Comparison of ENCODE assay signal across 22 cellular contexts in the genomic region with DNA sequence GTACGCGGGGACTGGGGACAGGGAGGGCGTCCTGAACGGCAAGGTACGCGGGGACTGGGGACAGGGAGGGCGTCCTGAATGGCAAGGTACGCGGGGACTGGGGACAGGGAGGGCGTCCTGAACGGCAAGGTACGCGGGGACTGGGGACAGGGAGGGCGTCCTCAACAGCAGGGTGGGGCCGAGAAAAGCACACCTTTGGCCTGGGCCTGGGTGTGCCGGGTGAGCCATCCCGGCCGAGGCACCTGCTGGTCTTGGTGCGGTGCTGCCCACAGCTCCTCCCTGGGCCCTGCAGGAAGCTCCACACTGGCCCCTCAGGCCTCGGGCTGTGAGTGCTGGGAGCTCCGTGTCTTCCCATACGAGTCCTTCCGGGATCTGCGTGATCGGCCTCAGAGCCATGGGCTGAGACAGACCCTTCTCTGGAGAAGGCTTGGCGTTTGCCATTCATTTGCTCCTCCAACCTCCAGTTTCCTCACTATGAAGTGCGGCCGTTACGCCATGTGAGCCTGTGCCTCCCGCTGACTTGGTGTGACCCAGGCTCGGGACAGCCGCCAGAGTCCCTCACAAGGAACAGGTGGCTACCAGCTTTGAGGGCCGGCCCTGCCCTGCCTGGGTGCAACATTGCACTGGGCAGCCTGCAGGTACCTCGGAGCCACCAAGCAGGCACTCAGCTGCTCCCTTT. TPM values are rescaled to one million over a fixed set of nuclear protein-coding genes. Genes with fewer than 3 reads are reported as not detected.
DNase-seq lines count a peak whose midpoint lies in the region; ATAC-seq, FAIRE-seq and TF ChIP-seq lines count a peak whose summit lies in the region.
"Had no signal": no experiment of that assay in that cellular context is flagged by ENCODE, and none has a peak within 500 bp of the region (broad histone marks: within the 10 kb centered on the region; RNA-seq: fewer than 3 reads in every experiment).

No MANE protein-coding gene starts in this region.

- WGBS in HepG2 (ENCODE audit: low lambda C conversion rate): 95% methylated on average over 22 of the region's 34 CpGs
- 72 to 80% (median 76%) methylated on average over 25 to 34 of the region's 34 CpGs for WGBS in psoas muscle, 3 donors

- no peaks in the 10 kb centered on the region for H3K27me3 ChIP-seq in HepG2 (ENCODE audit: control insufficient read depth in 1 of 2, insufficient read depth in 2 of 2, low read length in 2 of 2)
- no peaks in the 10 kb centered on the region for H3K27me3 ChIP-seq in psoas muscle (ENCODE audit: insufficient read depth in 3 of 3, low read length in 2 of 3)
- no peaks in the 10 kb centered on the region for H3K27me3 ChIP-seq in BE2C
- no peaks in the 10 kb centered on the region for H3K27me3 ChIP-seq in left ventricle myocardium inferior (ENCODE audit: low read depth)
- H3K27me3 ChIP-seq: MG63 had no signal

- ATAC-seq in HepG2: no peak
- peak; percentile 15 to 82 (median 72) for ATAC-seq in psoas muscle
- ATAC-seq: Right ventricle myocardium inferior had no signal

- no peak for TF ChIP-seq RAD21 in HepG2 (CRISPR knock-in tag; IDR thresholded peaks at IDR 0.05)

- H3K4me3 ChIP-seq in HepG2 (replicated peaks in 1 of 3; ENCODE audit: insufficient read depth in 1 of 3, low read depth in 2 of 3, low read length in 3 of 3) (no peak overlapping the region; a peak in 1 of 6 replicates), psoas muscle (no peak overlapping the region), BE2C (ENCODE audit: low read depth, low read length) (no peak overlapping the region), left ventricle myocardium inferior (no peak overlapping the region)
- H3K4me3 ChIP-seq: GM23248, MG63 had no signal

- CTCF ChIA-PET in HepG2 (lab: Yijun Ruan, JAX; ENCODE audit: low intra/inter-chr PET ratio, low total read pairs): no interaction called here

- POLR2A ChIA-PET in HepG2 (lab: Yijun Ruan, JAX): interaction anchor here (0.9 to 2.5 kb wide), 8 partner anchors 8 to 55 kb away, joined by 3 to 18 read pairs (median 6); a partner anchor contains a TSS

- H3K27ac ChIP-seq in HepG2 (ENCODE audit: extremely low read length, insufficient read depth, low read length) (peak overlapping the region; percentile 66), psoas muscle (no peak overlapping the region), left ventricle myocardium inferior (replicated peaks) (no peak overlapping the region)
- H3K27ac ChIP-seq: GM23248, KMS-11 had no signal

- peaks cover 18% of the 10 kb centered on the region for H3K4me1 ChIP-seq in HepG2 (ENCODE audit: insufficient read depth, low read length)
- no peaks in the 10 kb centered on the region for H3K4me1 ChIP-seq in psoas muscle
- H3K4me1 ChIP-seq in BE2C: no peaks in the 10 kb centered on the region
- no peaks in the 10 kb centered on the region for H3K4me1 ChIP-seq in left ventricle myocardium inferior

- TF ChIP-seq POLR2A in HepG2 (IDR thresholded peaks at IDR 0.05; ENCODE audit: insufficient read depth in 1 of 2, low read depth in 2 of 2, low read length in 2 of 2): no peak

- H3K9ac ChIP-seq in HepG2 (ENCODE audit: insufficient read depth, low read depth, low read length): peak overlapping the region; percentile 44; the same call in 1 of the 2 replicates
- H3K9ac ChIP-seq: GM23248, KMS-11 had no signal

- no peaks in the 10 kb centered on the region for H4K20me1 ChIP-seq in HepG2 (ENCODE audit: insufficient read depth, low read length)

- FAIRE-seq in HepG2 (lab: Jason Lieb, UNC): no peak
- FAIRE-seq: A204.1, GM18507 had no signal

- TF ChIP-seq EP300 in HepG2 (IDR thresholded peaks at IDR 0.05; ENCODE audit: low read depth in 2 of 2, low read length in 2 of 2) (no peak), HepG2 (CRISPR knock-in tag; IDR thresholded peaks at IDR 0.05; ENCODE audit: borderline replicate concordance) (no peak)

- H3K9me3 ChIP-seq in HepG2 (ENCODE audit: low read length): no peaks in the 10 kb centered on the region
- H3K9me3 ChIP-seq in psoas muscle: no peaks in the 10 kb centered on the region
- no peaks in the 10 kb centered on the region for H3K9me3 ChIP-seq in BE2C
- H3K9me3 ChIP-seq in left ventricle myocardium inferior (replicated peaks): no peaks in the 10 kb centered on the region
- H3K9me3 ChIP-seq: MG63 had no signal

- no peak overlapping the region for H2AFZ ChIP-seq in HepG2 (ENCODE audit: low read length)
- H2AFZ ChIP-seq: GM23248 had no signal

- TF ChIP-seq CTCF in GM10266 (IDR thresholded peaks at IDR 0.05; ENCODE audit: control insufficient read depth, insufficient read depth, low read depth, missing control alignments) (no peak), HepG2 (CRISPR knock-in tag; IDR thresholded peaks at IDR 0.05) (no peak), psoas muscle (IDR thresholded peaks at IDR 0.05) (no peak), BE2C (IDR thresholded peaks at IDR 0.05; ENCODE audit: low read depth, low read length) (no peak), left ventricle myocardium inferior (IDR thresholded peaks at IDR 0.05; ENCODE audit: borderline replicate concordance) (no peak)

- H3K36me3 ChIP-seq in HepG2 (replicated peaks in 1 of 2; ENCODE audit: control insufficient read depth in 1 of 2, insufficient read depth in 2 of 2, low read length in 2 of 2) (peaks cover 10 to 35% of the 10 kb centered on the region in 2 experiments; a peak in 4 of 5 replicates), psoas muscle (ENCODE audit: insufficient read depth in 1 of 2, low read depth in 1 of 2) (peaks cover 0 to 52% of the 10 kb centered on the region in 2 donors), BE2C (peaks cover 66% of the 10 kb centered on the region), left ventricle myocardium inferior (peaks cover 56% of the 10 kb centered on the region)

- 0 out of 2 replicates have a peak overlapping the region, but pooled peaks have one; percentile 30 for H3K4me2 ChIP-seq in HepG2 (ENCODE audit: low read depth, low read length)
- H3K4me2 ChIP-seq: KMS-11 had no signal

- BruUV-seq in HepG2 (replicated peaks; lab: Mats Ljungman, UMichigan): no TSS peak

- no peaks in the 10 kb centered on the region for H3K79me2 ChIP-seq in HepG2 (ENCODE audit: insufficient read depth, low read length)

- peak; percentile 22 for DNase-seq in GM10266 (ENCODE audit: extremely low spot score)
- peak; percentile 69 for DNase-seq in cerebellar cortex (ENCODE audit: low spot score)
- DNase-seq in HepG2 (ENCODE audit: low spot score): no peak
- DNase-seq in psoas muscle: no peak
- no peak for DNase-seq in BE2C
- no peak for DNase-seq in stimulated activated CD4-positive, alpha-beta T cell treated with anti-CD3 and anti-CD28 coated beads, Interleukin-1b, Interleukin-23, amount 100 ng/mL, for 48 hours
- DNase-seq in left ventricle myocardium inferior: no peak
- DNase-seq in stimulated activated CD4-positive, alpha-beta T cell treated with anti-CD3 and anti-CD28 coated beads, Interleukin-12 subunit alpha, Interleukin-12 subunit beta, amount 100 ng/mL, for 4 hours: no peak
- DNase-seq: COR-L47, DMS153, EL, GM23248, HFFc6, MG63, NCI-H1092 treated with DMSO at 0.1 percent for 48 hours, NCI-H1694 treated with DMSO at 0.1 percent for 48 hours, NCI-H774 had no signal

- in situ Hi-C loops in HepG2 (cut with HindIII; ENCODE audit: extremely low pct_ligation_motif_present, low pct_unique_long_range_greater_than_20kb): loop anchor here (10.0 kb wide), 1 partner anchor 63 kb away; no protein-coding TSS in a partner anchor

- intact Hi-C loops in HepG2 (cut with micrococcal nuclease; ENCODE audit: unreplicated experiment) (no loop called here), psoas muscle (cut with DNase I) (no loop called here), left ventricle myocardium inferior (cut with micrococcal nuclease) (no loop called here)

RNA-seq across cellular contexts. Expression of a gene that starts 7.8 kb away (rescaled TPM):
- total RNA-seq in HepG2 (2016; rRNA removed; fragmentation: Illumina TruSeq; extraction: Trizol) (2.7 and 3.0 TPM in 2 replicates), psoas muscle (1 to 10 TPM; 3.5 to 6.5 (median 4.5) TPM), left ventricle myocardium inferior (4.2 TPM)
- 0.88 and 1.3 TPM in 2 replicates for total RNA-seq in HepG2 (2016; cell fraction: cytosol; rRNA removed; fragmentation: Illumina TruSeq; extraction: Trizol; ENCODE audit: low read depth)
- 2.8 and 2.9 TPM in 2 replicates for total RNA-seq in HepG2 (2016; cell fraction: insoluble cytoplasmic fraction; rRNA removed; fragmentation: Illumina TruSeq; extraction: Trizol)
- 2.2 and 2.7 TPM in 2 replicates for total RNA-seq in HepG2 (2016; cell fraction: membrane; rRNA removed; fragmentation: Illumina TruSeq; extraction: Trizol)
- 2.4 and 2.6 TPM in 2 replicates for total RNA-seq in HepG2 (2016; cell fraction: nucleus; rRNA removed; fragmentation: Illumina TruSeq; extraction: Trizol)
- polyA plus RNA-seq in HepG2 (2011; rRNA removed) (2.2 and 2.4 TPM in 2 replicates), psoas muscle (1 to 10 TPM; 1.8 to 5.2 (median 3.6) TPM)
- polyA plus RNA-seq in HepG2 (2011; cell fraction: cytosol; rRNA removed): 1.0 and 1.8 TPM in 2 replicates
- polyA plus RNA-seq in HepG2 (2011; cell fraction: nucleus; rRNA removed): 2.7 and 4.3 TPM in 2 replicates
- 2.4 and 2.5 TPM in 2 replicates for polyA plus RNA-seq in HepG2 (2012)
- 0.44 and 0.53 TPM in 2 replicates for polyA plus RNA-seq in HepG2 (2016; cell fraction: cytosol; fragmentation: Illumina TruSeq; extraction: Trizol; ENCODE audit: low read depth)
- polyA plus RNA-seq in HepG2 (2016; cell fraction: insoluble cytoplasmic fraction; fragmentation: Illumina TruSeq; extraction: Trizol; ENCODE audit: low read depth): 1.6 and 1.8 TPM in 2 replicates
- 1.1 and 1.3 TPM in 2 replicates for polyA plus RNA-seq in HepG2 (2016; cell fraction: membrane; fragmentation: Illumina TruSeq; extraction: Trizol; ENCODE audit: low read depth)
- 4.4 and 5.6 TPM in 2 replicates for polyA plus RNA-seq in HepG2 (2016; cell fraction: nucleus; fragmentation: Illumina TruSeq; extraction: Trizol; ENCODE audit: insufficient read depth, low read depth)
- 1.1 and 2.6 TPM in 2 replicates for polyA minus RNA-seq in HepG2 (2011; rRNA and poly(A)+ RNA removed; ENCODE audit: low replicate concordance)
- polyA minus RNA-seq in HepG2 (2011; cell fraction: cytosol; rRNA and poly(A)+ RNA removed): 1.5 and 1.6 TPM in 2 replicates
- 1.8 and 2.6 TPM in 2 replicates for polyA minus RNA-seq in HepG2 (2011; cell fraction: nucleus; rRNA and poly(A)+ RNA removed)
- polyA plus RNA-seq in BE2C (2012; ENCODE audit: insufficient read depth, insufficient read length, low read depth): 0.80 TPM

RNA-seq across cellular contexts. Expression of a gene that starts 26.6 kb away (rescaled TPM):
- 98.1 and 116 TPM in 2 replicates for total RNA-seq in HepG2 (2016; rRNA removed; fragmentation: Illumina TruSeq; extraction: Trizol)
- 12.3 and 13.1 TPM in 2 replicates for total RNA-seq in HepG2 (2016; cell fraction: cytosol; rRNA removed; fragmentation: Illumina TruSeq; extraction: Trizol; ENCODE audit: low read depth)
- 83.9 and 120 TPM in 2 replicates for total RNA-seq in HepG2 (2016; cell fraction: insoluble cytoplasmic fraction; rRNA removed; fragmentation: Illumina TruSeq; extraction: Trizol)
- 35.7 and 37.5 TPM in 2 replicates for total RNA-seq in HepG2 (2016; cell fraction: membrane; rRNA removed; fragmentation: Illumina TruSeq; extraction: Trizol)
- 71.2 and 83.7 TPM in 2 replicates for total RNA-seq in HepG2 (2016; cell fraction: nucleus; rRNA removed; fragmentation: Illumina TruSeq; extraction: Trizol)
- polyA plus RNA-seq in HepG2 (2011; rRNA removed): 74.4 and 81.4 TPM in 2 replicates
- 50.2 and 88.6 TPM in 2 replicates for polyA plus RNA-seq in HepG2 (2011; cell fraction: cytosol; rRNA removed)
- polyA plus RNA-seq in HepG2 (2011; cell fraction: nucleus; rRNA removed): 183 and 242 TPM in 2 replicates
- polyA plus RNA-seq in HepG2 (2012): 41.9 and 45.1 TPM in 2 replicates
- polyA plus RNA-seq in HepG2 (2016; cell fraction: cytosol; fragmentation: Illumina TruSeq; extraction: Trizol; ENCODE audit: low read depth): 9.6 TPM in 2 replicates
- polyA plus RNA-seq in HepG2 (2016; cell fraction: insoluble cytoplasmic fraction; fragmentation: Illumina TruSeq; extraction: Trizol; ENCODE audit: low read depth): 69.9 and 92.7 TPM in 2 replicates
- polyA plus RNA-seq in HepG2 (2016; cell fraction: membrane; fragmentation: Illumina TruSeq; extraction: Trizol; ENCODE audit: low read depth): 20.1 and 20.4 TPM in 2 replicates
- polyA plus RNA-seq in HepG2 (2016; cell fraction: nucleus; fragmentation: Illumina TruSeq; extraction: Trizol; ENCODE audit: insufficient read depth, low read depth): 159 and 175 TPM in 2 replicates
- 118 and 211 TPM in 2 replicates for polyA minus RNA-seq in HepG2 (2011; rRNA and poly(A)+ RNA removed; ENCODE audit: low replicate concordance)
- polyA minus RNA-seq in HepG2 (2011; cell fraction: cytosol; rRNA and poly(A)+ RNA removed): 39.9 and 51.4 TPM in 2 replicates
- 26.3 and 32.6 TPM in 2 replicates for polyA minus RNA-seq in HepG2 (2011; cell fraction: nucleus; rRNA and poly(A)+ RNA removed)
- 10 to 100 TPM; 46.0 to 60.2 (median 55.9) TPM for total RNA-seq in psoas muscle
- polyA plus RNA-seq in psoas muscle: 10 to 100 TPM; 58.3 to 92.2 (median 85.9) TPM
- 102 TPM for polyA plus RNA-seq in BE2C (2012; ENCODE audit: insufficient read depth, insufficient read length, low read depth)
- total RNA-seq in left ventricle myocardium inferior: 60.9 TPM

RNA-seq across cellular contexts. Expression of a gene that starts 28.8 kb away (rescaled TPM):
- total RNA-seq in HepG2 (2016; rRNA removed; fragmentation: Illumina TruSeq; extraction: Trizol): 47.4 and 47.5 TPM in 2 replicates
- total RNA-seq in HepG2 (2016; cell fraction: cytosol; rRNA removed; fragmentation: Illumina TruSeq; extraction: Trizol; ENCODE audit: low read depth): 15.4 and 15.7 TPM in 2 replicates
- total RNA-seq in HepG2 (2016; cell fraction: insoluble cytoplasmic fraction; rRNA removed; fragmentation: Illumina TruSeq; extraction: Trizol): 38.4 and 51.3 TPM in 2 replicates
- 36.5 and 39.1 TPM in 2 replicates for total RNA-seq in HepG2 (2016; cell fraction: membrane; rRNA removed; fragmentation: Illumina TruSeq; extraction: Trizol)
- total RNA-seq in HepG2 (2016; cell fraction: nucleus; rRNA removed; fragmentation: Illumina TruSeq; extraction: Trizol): 22.7 and 29.7 TPM in 2 replicates
- 43.0 and 43.9 TPM in 2 replicates for polyA plus RNA-seq in HepG2 (2011; rRNA removed)
- polyA plus RNA-seq in HepG2 (2011; cell fraction: cytosol; rRNA removed): 36.5 and 53.7 TPM in 2 replicates
- 91.7 and 100.0 TPM in 2 replicates for polyA plus RNA-seq in HepG2 (2011; cell fraction: nucleus; rRNA removed)
- polyA plus RNA-seq in HepG2 (2012): 31.5 and 46.4 TPM in 2 replicates
- 19.4 and 21.9 TPM in 2 replicates for polyA plus RNA-seq in HepG2 (2016; cell fraction: cytosol; fragmentation: Illumina TruSeq; extraction: Trizol; ENCODE audit: low read depth)
- 59.1 and 69.1 TPM in 2 replicates for polyA plus RNA-seq in HepG2 (2016; cell fraction: insoluble cytoplasmic fraction; fragmentation: Illumina TruSeq; extraction: Trizol; ENCODE audit: low read depth)
- polyA plus RNA-seq in HepG2 (2016; cell fraction: membrane; fragmentation: Illumina TruSeq; extraction: Trizol; ENCODE audit: low read depth): 43.4 and 44.2 TPM in 2 replicates
- polyA plus RNA-seq in HepG2 (2016; cell fraction: nucleus; fragmentation: Illumina TruSeq; extraction: Trizol; ENCODE audit: insufficient read depth, low read depth): 75.8 and 78.8 TPM in 2 replicates
- polyA minus RNA-seq in HepG2 (2011; rRNA and poly(A)+ RNA removed; ENCODE audit: low replicate concordance): 33.4 and 37.8 TPM in 2 replicates
- polyA minus RNA-seq in HepG2 (2011; cell fraction: cytosol; rRNA and poly(A)+ RNA removed): 21.6 and 25.4 TPM in 2 replicates
- polyA minus RNA-seq in HepG2 (2011; cell fraction: nucleus; rRNA and poly(A)+ RNA removed): 12.1 and 13.1 TPM in 2 replicates
- 100 to 1,000 TPM in 1 of 4 donors, 10 to 100 TPM in 3; 63.4 to 104 (median 77.8) TPM for total RNA-seq in psoas muscle
- polyA plus RNA-seq in psoas muscle: 100 to 1,000 TPM in 2 of 3 donors, 10 to 100 TPM in 1; 99.1 to 186 (median 123) TPM
- polyA plus RNA-seq in BE2C (2012; ENCODE audit: insufficient read depth, insufficient read length, low read depth): 190 TPM
- 72.6 TPM for total RNA-seq in left ventricle myocardium inferior

RNA-seq across cellular contexts. Expression of a gene that starts 29.4 kb away (rescaled TPM):
- 8.0 and 12.4 TPM in 2 replicates for total RNA-seq in HepG2 (2016; rRNA removed; fragmentation: Illumina TruSeq; extraction: Trizol)
- total RNA-seq in HepG2 (2016; cell fraction: cytosol; rRNA removed; fragmentation: Illumina TruSeq; extraction: Trizol; ENCODE audit: low read depth): 1.8 and 2.9 TPM in 2 replicates
- total RNA-seq in HepG2 (2016; cell fraction: insoluble cytoplasmic fraction; rRNA removed; fragmentation: Illumina TruSeq; extraction: Trizol): 6.5 and 12.2 TPM in 2 replicates
- 4.5 and 6.1 TPM in 2 replicates for total RNA-seq in HepG2 (2016; cell fraction: membrane; rRNA removed; fragmentation: Illumina TruSeq; extraction: Trizol)
- 4.7 and 5.1 TPM in 2 replicates for total RNA-seq in HepG2 (2016; cell fraction: nucleus; rRNA removed; fragmentation: Illumina TruSeq; extraction: Trizol)
- polyA plus RNA-seq in HepG2 (2011; rRNA removed): 5.0 and 5.3 TPM in 2 replicates
- 2.4 and 3.9 TPM in 2 replicates for polyA plus RNA-seq in HepG2 (2011; cell fraction: cytosol; rRNA removed)
- polyA plus RNA-seq in HepG2 (2011; cell fraction: nucleus; rRNA removed): 2.1 and 4.1 TPM in 2 replicates
- 5.6 and 6.0 TPM in 2 replicates for polyA plus RNA-seq in HepG2 (2012)
- polyA plus RNA-seq in HepG2 (2016; cell fraction: cytosol; fragmentation: Illumina TruSeq; extraction: Trizol; ENCODE audit: low read depth): 0.28 and 0.34 TPM in 2 replicates
- 5.3 and 5.9 TPM in 2 replicates for polyA plus RNA-seq in HepG2 (2016; cell fraction: insoluble cytoplasmic fraction; fragmentation: Illumina TruSeq; extraction: Trizol; ENCODE audit: low read depth)
- 0.68 and 1.1 TPM in 2 replicates for polyA plus RNA-seq in HepG2 (2016; cell fraction: membrane; fragmentation: Illumina TruSeq; extraction: Trizol; ENCODE audit: low read depth)
- 4.9 and 5.6 TPM in 2 replicates for polyA plus RNA-seq in HepG2 (2016; cell fraction: nucleus; fragmentation: Illumina TruSeq; extraction: Trizol; ENCODE audit: insufficient read depth, low read depth)
- polyA minus RNA-seq in HepG2 (2011; rRNA and poly(A)+ RNA removed; ENCODE audit: low replicate concordance): 1.3 and 4.9 TPM in 2 replicates
- polyA minus RNA-seq in HepG2 (2011; cell fraction: cytosol; rRNA and poly(A)+ RNA removed): 6.2 and 10.6 TPM in 2 replicates
- 7.2 and 13.2 TPM in 2 replicates for polyA minus RNA-seq in HepG2 (2011; cell fraction: nucleus; rRNA and poly(A)+ RNA removed)
- 10 to 100 TPM in 2 of 4 donors, 1 to 10 TPM in 2; 2.9 to 16.0 (median 8.5) TPM for total RNA-seq in psoas muscle
- 1 to 10 TPM; 1.7 to 2.4 (median 1.9) TPM for polyA plus RNA-seq in psoas muscle
- polyA plus RNA-seq in BE2C (2012; ENCODE audit: insufficient read depth, insufficient read length, low read depth): 5.7 TPM
- total RNA-seq in left ventricle myocardium inferior: 8.9 TPM

RNA-seq across cellular contexts. Expression of a gene that starts 55.3 kb away (rescaled TPM):
- 28.6 and 41.2 TPM in 2 replicates for total RNA-seq in HepG2 (2016; rRNA removed; fragmentation: Illumina TruSeq; extraction: Trizol)
- 1.8 and 2.7 TPM in 2 replicates for total RNA-seq in HepG2 (2016; cell fraction: cytosol; rRNA removed; fragmentation: Illumina TruSeq; extraction: Trizol; ENCODE audit: low read depth)
- total RNA-seq in HepG2 (2016; cell fraction: insoluble cytoplasmic fraction; rRNA removed; fragmentation: Illumina TruSeq; extraction: Trizol): 27.1 and 45.6 TPM in 2 replicates
- 7.1 and 7.5 TPM in 2 replicates for total RNA-seq in HepG2 (2016; cell fraction: membrane; rRNA removed; fragmentation: Illumina TruSeq; extraction: Trizol)
- total RNA-seq in HepG2 (2016; cell fraction: nucleus; rRNA removed; fragmentation: Illumina TruSeq; extraction: Trizol): 11.2 and 14.3 TPM in 2 replicates
- polyA plus RNA-seq in HepG2 (2011; rRNA removed): 4.2 and 5.5 TPM in 2 replicates
- polyA plus RNA-seq in HepG2 (2011; cell fraction: cytosol; rRNA removed): 3.2 and 3.9 TPM in 2 replicates
- polyA plus RNA-seq in HepG2 (2011; cell fraction: nucleus; rRNA removed): 2.7 and 3.8 TPM in 2 replicates
- polyA plus RNA-seq in HepG2 (2012): 9.5 and 11.2 TPM in 2 replicates
- polyA plus RNA-seq in HepG2 (2016; cell fraction: cytosol; fragmentation: Illumina TruSeq; extraction: Trizol; ENCODE audit: low read depth): 1.3 and 1.5 TPM in 2 replicates
- polyA plus RNA-seq in HepG2 (2016; cell fraction: insoluble cytoplasmic fraction; fragmentation: Illumina TruSeq; extraction: Trizol; ENCODE audit: low read depth): 21.4 and 21.8 TPM in 2 replicates
- 2.7 and 2.9 TPM in 2 replicates for polyA plus RNA-seq in HepG2 (2016; cell fraction: membrane; fragmentation: Illumina TruSeq; extraction: Trizol; ENCODE audit: low read depth)
- polyA plus RNA-seq in HepG2 (2016; cell fraction: nucleus; fragmentation: Illumina TruSeq; extraction: Trizol; ENCODE audit: insufficient read depth, low read depth): 12.1 and 15.4 TPM in 2 replicates
- 2.5 and 7.0 TPM in 2 replicates for polyA minus RNA-seq in HepG2 (2011; rRNA and poly(A)+ RNA removed; ENCODE audit: low replicate concordance)
- polyA minus RNA-seq in HepG2 (2011; cell fraction: cytosol; rRNA and poly(A)+ RNA removed): 13.7 and 18.1 TPM in 2 replicates
- polyA minus RNA-seq in HepG2 (2011; cell fraction: nucleus; rRNA and poly(A)+ RNA removed): 10.7 and 11.7 TPM in 2 replicates
- total RNA-seq in psoas muscle: 10 to 100 TPM in 2 of 4 donors, under 1 TPM in 2; 0.57 to 15.6 (median 5.8) TPM
- 1 to 10 TPM in 1 of 3 donors, under 1 TPM in 2; 0.24 to 7.7 (median 0.69) TPM for polyA plus RNA-seq in psoas muscle
- 0.71 TPM for polyA plus RNA-seq in BE2C (2012; ENCODE audit: insufficient read depth, insufficient read length, low read depth)
- not detected for total RNA-seq in left ventricle myocardium inferior
- total RNA-seq: GM23248, HFFc6, Right ventricle myocardium inferior had no signal
- polyA plus RNA-seq: CD14-positive monocyte, GM23248 had no signal

Comparison
In these comparisons a context has a peak if more than half of its experiments do, and no peak if none do; other contexts are left out.
1. DNase-seq: peak in GM10266 (single experiment) and cerebellar cortex (single experiment); none in HepG2 (single experiment), psoas muscle (0 of 2), BE2C (single experiment), stimulated activated CD4-positive, alpha-beta T cell treated with anti-CD3 and anti-CD28 coated beads, Interleukin-1b, Interleukin-23, amount 100 ng/mL, for 48 hours (single experiment), left ventricle myocardium inferior (single experiment) and stimulated activated CD4-positive, alpha-beta T cell treated with anti-CD3 and anti-CD28 coated beads, Interleukin-12 subunit alpha, Interleukin-12 subunit beta, amount 100 ng/mL, for 4 hours (single experiment).